Comparison of ENCODE assay signal across 11 cellular contexts in genomic region chr7:117780832-117781231, GRCh38.
A peak's percentile ranks its signal among the peaks of the same experiment; 100 is the strongest.
DNase-seq lines count a peak whose midpoint lies in the region; ATAC-seq lines count a peak whose summit lies in the region.
"Had no signal": no experiment of that assay in that cellular context is flagged by ENCODE, and none has a peak within 500 bp of the region (broad histone marks: within the 10 kb centered on the region; RNA-seq: fewer than 3 reads in every experiment).

No MANE protein-coding gene starts in this region.

- ATAC-seq in GM19351 (IDR thresholded peaks at IDR 0.05; ENCODE audit: unreplicated experiment) (peak; percentile 90), HG02938 (IDR thresholded peaks at IDR 0.05; ENCODE audit: unreplicated experiment) (peak; percentile 88)
- no peak for ATAC-seq in stimulated activated naive CD8-positive, alpha-beta T cell treated with anti-CD3 and anti-CD28 coated beads, Interleukin-15, Interleukin-2, amounts not matched to agents 100 U/mL and 50 U/mL, for 24 hours
- ATAC-seq: left lung had no signal

- 0 out of 2 replicates have a peak overlapping the region, but pooled peaks have one; percentile 28 for H3K4me3 ChIP-seq in SK-N-MC
- H3K4me3 ChIP-seq: left lung had no signal

- no peaks in the 10 kb centered on the region for H3K9me3 ChIP-seq in SK-N-MC (ENCODE audit: low read depth, low read length)
- H3K9me3 ChIP-seq: left lung had no signal

- peak overlapping the region; percentile 81 for H3K27ac ChIP-seq in SK-N-MC
- H3K27ac ChIP-seq: left lung, VCaP had no signal

- peak overlapping the region; percentile 24 for H3K9ac ChIP-seq in SK-N-MC (ENCODE audit: insufficient read length)

- DNase-seq in SK-N-MC (ENCODE audit: low read depth, low spot score) = peak; percentile 28
- DNase-seq in smooth muscle cell of the brain vasculature (ENCODE audit: low read depth, low spot score) = peak; percentile 41
- no peak for DNase-seq in central memory CD4-positive, alpha-beta T cell
- no peak for DNase-seq in NOMO-1 (lab: John Stamatoyannopoulos, UW; ENCODE audit: unreplicated experiment in 2 of 2)
- DNase-seq in stimulated activated naive CD8-positive, alpha-beta T cell treated with anti-CD3 and anti-CD28 coated beads, Interleukin-15, Interleukin-2, amounts not matched to agents 100 U/mL and 50 U/mL, for 24 hours = no peak
- no peak for DNase-seq in GM19238 (ENCODE audit: insufficient read length, low spot score)
- DNase-seq: left lung; stimulated activated CD4-positive, alpha-beta T cell treated with anti-CD3 and anti-CD28 coated beads, Interleukin-4, amount 100 ng/mL, for 4 hours had no signal

- 0 out of 2 replicates have a peak, but pooled peaks cover 5% of the 10 kb centered on the region for H3K36me3 ChIP-seq in SK-N-MC (ENCODE audit: insufficient read depth, low read length)
- H3K36me3 ChIP-seq: left lung had no signal

Comparison
In these comparisons a context has a peak if more than half of its experiments do, and no peak if none do; other contexts are left out.
1. DNase-seq: peak in SK-N-MC (single experiment) and smooth muscle cell of the brain vasculature (single experiment); none in central memory CD4-positive, alpha-beta T cell (single experiment), NOMO-1 (0 of 2), stimulated activated naive CD8-positive, alpha-beta T cell treated with anti-CD3 and anti-CD28 coated beads, Interleukin-15, Interleukin-2, amounts not matched to agents 100 U/mL and 50 U/mL, for 24 hours (single experiment) and GM19238 (single experiment).